8 cellular contexts compared by ENCODE assay signal in genomic region chr4:105472871-105473339, GRCh38. TPM values are rescaled to one million over a fixed set of nuclear protein-coding genes. Genes with fewer than 3 reads are reported as not detected.
DNase-seq lines count a peak whose midpoint lies in the region; ATAC-seq, FAIRE-seq and TF ChIP-seq lines count a peak whose summit lies in the region.

No MANE protein-coding gene starts in this region.

- peak overlapping the region; percentile 79 to 96 for H4K8ac ChIP-seq in IMR-90 (ENCODE audit: low read depth in 2 of 2, low read length in 2 of 2)

- peak overlapping the region; percentile 83 for H3K4me3 ChIP-seq in IMR-90 (ENCODE audit: insufficient read depth, low read depth, low read length)
- H3K4me3 ChIP-seq in K562: peak overlapping the region; percentile 79
- H3K4me3 ChIP-seq in lower leg skin (ENCODE audit: low read depth, poor library complexity, severe bottlenecking): peak overlapping the region; percentile 91

- peak overlapping the region; percentile 90 for H3K9ac ChIP-seq in IMR-90 (ENCODE audit: low read depth, low read length)
- peak overlapping the region; percentile 89 to 98 for H3K9ac ChIP-seq in K562 (ENCODE audit: insufficient read depth in 1 of 2, low read depth in 2 of 2, low read length in 2 of 2)

- H2AFZ ChIP-seq in IMR-90 (replicated peaks; ENCODE audit: low read length, poor library complexity): peak overlapping the region; percentile 98
- H2AFZ ChIP-seq in K562 (ENCODE audit: low read depth, low read length): peak overlapping the region; percentile 95

- H2BK20ac ChIP-seq in IMR-90 (ENCODE audit: low read depth, low read length): 0 out of 2 replicates have a peak overlapping the region, but pooled peaks have one; percentile 12

- no peaks in the 10 kb centered on the region for H3K9me3 Mint-ChIP-seq in type B pancreatic cell

- H3K56ac ChIP-seq in IMR-90 (ENCODE audit: extremely low read depth, insufficient read depth, low read length): peak overlapping the region; percentile 84

- peak overlapping the region; percentile 60; the same call in 1 of the 2 replicates for H2BK120ac ChIP-seq in IMR-90 (ENCODE audit: low read depth, low read length)

- H3K4me2 ChIP-seq in IMR-90 (ENCODE audit: low read depth, low read length): peak overlapping the region; percentile 95
- peak overlapping the region; percentile 92 for H3K4me2 ChIP-seq in K562 (ENCODE audit: insufficient read depth, low read length)

- H2AK9ac ChIP-seq in IMR-90 (replicated peaks; ENCODE audit: low read depth, low read length, poor library complexity): peak overlapping the region; percentile 92

- peaks cover 17 to 35% of the 10 kb centered on the region in 2 experiments for H3K79me1 ChIP-seq in IMR-90 (ENCODE audit: low read depth in 1 of 2, low read length in 2 of 2)

- H3K4me3 Mint-ChIP-seq in type B pancreatic cell: peak overlapping the region; percentile 98

- H3K36me3 ChIP-seq in IMR-90 (ENCODE audit: control insufficient read depth, insufficient read depth, low read length) (peaks cover 1% of the 10 kb centered on the region; the same call in 1 of the 2 replicates), K562 (ENCODE audit: control insufficient read depth, insufficient read depth, low read length) (peaks cover 45% of the 10 kb centered on the region; the same call in 2 of the 3 replicates)

- ATAC-seq in IMR-90 (ENCODE audit: low read depth): peak; percentile 9
- peak; percentile 32 for ATAC-seq in K562
- ATAC-seq in GM18511 (IDR thresholded peaks at IDR 0.05; ENCODE audit: unreplicated experiment): no peak

- peaks cover 8% of the 10 kb centered on the region for H4K20me1 ChIP-seq in IMR-90 (ENCODE audit: insufficient read depth, low read length)
- 0 out of 2 replicates have a peak, but pooled peaks cover 5% of the 10 kb centered on the region for H4K20me1 ChIP-seq in K562 (replicated peaks; ENCODE audit: control insufficient read depth, insufficient read depth, low read length)

- H3K18ac ChIP-seq in IMR-90 (ENCODE audit: low read depth, low read length): peak overlapping the region; percentile 71

- H4K5ac ChIP-seq in IMR-90 (ENCODE audit: low read depth, low read length): peak overlapping the region; percentile 82

- peak overlapping the region; percentile 97 for H3K27ac Mint-ChIP-seq in type B pancreatic cell

- peak overlapping the region; percentile 79 for H3K23ac ChIP-seq in IMR-90 (ENCODE audit: low read depth, low read length)

- H3K36me3 Mint-ChIP-seq in type B pancreatic cell: peaks cover 27% of the 10 kb centered on the region

- no peaks in the 10 kb centered on the region for H3K9me3 ChIP-seq in IMR-90 (ENCODE audit: control insufficient read depth, insufficient read depth, low read length)
- peaks cover 7% of the 10 kb centered on the region; the same call in 1 of the 2 replicates for H3K9me3 ChIP-seq in K562 (replicated peaks; ENCODE audit: control insufficient read depth, insufficient read depth, low read depth, low read length)

- no peak for FAIRE-seq in K562 (lab: Jason Lieb, UNC)

- dilution Hi-C loops in IMR-90 (cut with HindIII; ENCODE audit: low sequenced_read_pairs, unreplicated experiment): no loop called here

- intact Hi-C loops in IMR-90 (cut with micrococcal nuclease) (loop anchor here (1.0 to 5.0 kb wide), 4 partner anchors 191 to 542 kb away; partner anchors contain the start of genes GSTCD and INTS12), K562 (cut with micrococcal nuclease) (loop anchor here (1.0 to 10.0 kb wide), 3 partner anchors 193 to 978 kb away; partner anchors contain the start of gene CXXC4), lower leg skin (cut with DNase I; ENCODE audit: low total_unique reads) (loop anchor here (10.0 kb wide), 1 partner anchor 328 kb away; the partner anchor contains the start of gene TET2)

- H3K4ac ChIP-seq in IMR-90 (ENCODE audit: low read depth, low read length): peak overlapping the region; percentile 88

- POLR2A ChIA-PET in IMR-90 (lab: Charles Lee; ENCODE audit: unreplicated experiment): interaction anchor here (1.1 kb wide), 2 partner anchors 238 to 385 kb away, joined by 3 to 4 read pairs; no protein-coding TSS in a partner anchor
- POLR2A ChIA-PET in K562 (lab: Yijun Ruan, JAX): interaction anchor here (0.6 to 1.6 kb wide), 8 partner anchors 9 to 326 kb away, joined by 3 to 7 read pairs (median 4); partner anchors contain the start of gene TET2

- CTCF ChIA-PET in IMR-90 (lab: Yijun Ruan, JAX) (interaction anchor here (0.5 to 1.8 kb wide), 6 partner anchors 9 to 612 kb away, joined by 3 to 8 read pairs (median 4); no protein-coding TSS in a partner anchor), K562 (lab: Yijun Ruan, JAX; ENCODE audit: low intra/inter-chr PET ratio) (no interaction called here)

- TF ChIP-seq POLR2A in IMR-90 (IDR thresholded peaks at IDR 0.05; ENCODE audit: low read depth, low read length): no peak
- TF ChIP-seq POLR2A in K562 (conservative IDR thresholded peaks at IDR 0.05): no peak
- TF ChIP-seq POLR2A in lower leg skin (IDR thresholded peaks at IDR 0.05): no peak

- peaks cover 10% of the 10 kb centered on the region for H3K4me1 Mint-ChIP-seq in type B pancreatic cell (ENCODE audit: unreplicated experiment)

- no peak overlapping the region for H2BK15ac ChIP-seq in IMR-90 (ENCODE audit: low read depth, low read length)

- BruUV-seq in IMR-90 (replicated peaks; lab: Mats Ljungman, UMichigan) (no TSS peak), K562 (replicated peaks; lab: Mats Ljungman, UMichigan) (no TSS peak)

- in situ Hi-C loops in IMR-90 (cut with MboI; ENCODE audit: low sequenced_read_pairs): loop anchor here (5.0 to 10.0 kb wide), 2 partner anchors 331 to 538 kb away; no protein-coding TSS in a partner anchor
- in situ Hi-C loops in K562 (cut with MboI): loop anchor here (5.0 kb wide), 1 partner anchor 331 kb away; no protein-coding TSS in a partner anchor

- TF ChIP-seq RAD21 in IMR-90 (IDR thresholded peaks at IDR 0.05; ENCODE audit: low read length) (no peak), K562 (CRISPR knock-in tag; conservative IDR thresholded peaks at IDR 0.05 in 1 of 2, IDR thresholded peaks at IDR 0.05 in 1 of 2) (no peak)

- H3K4me1 ChIP-seq in IMR-90 (ENCODE audit: control insufficient read depth, insufficient read depth, low read length) (peaks cover 3% of the 10 kb centered on the region; the same call in 1 of the 2 replicates), K562 (replicated peaks in 1 of 2; ENCODE audit: control insufficient read depth in 2 of 2, insufficient read depth in 2 of 2, low read length in 2 of 2) (peaks cover 8 to 10% of the 10 kb centered on the region in 2 experiments; a peak in 2 of 5 replicates)

- TF ChIP-seq EP300 in K562 (IDR thresholded peaks at IDR 0.05; ENCODE audit: low read length): no peak

- TF ChIP-seq CTCF in IMR-90 (conservative IDR thresholded peaks at IDR 0.05; ENCODE audit: low read depth, low read length) (no peak), K562 (IDR thresholded peaks at IDR 0.05 in 2 of 3, conservative IDR thresholded peaks at IDR 0.05 in 1 of 3; ENCODE audit: insufficient read depth in 2 of 3, low read depth in 1 of 3, low read length in 3 of 3) (no peak), lower leg skin (IDR thresholded peaks at IDR 0.05) (no peak), type B pancreatic cell (conservative IDR thresholded peaks at IDR 0.05) (no peak)

- peak overlapping the region; percentile 80 for H3K14ac ChIP-seq in IMR-90 (replicated peaks; ENCODE audit: low read depth, low read length)

- H3K9me1 ChIP-seq in IMR-90 (ENCODE audit: insufficient read depth, low read length) (no peaks in the 10 kb centered on the region; the same call in 1 of the 2 replicates), K562 (ENCODE audit: control insufficient read depth, insufficient read depth, low read length) (no peaks in the 10 kb centered on the region)

- H3K79me2 ChIP-seq in K562 (ENCODE audit: control insufficient read depth, insufficient read depth, low read length): peaks cover 58% of the 10 kb centered on the region

- 17% methylated on average over 6 of the region's 20 CpGs; no CpG with 5 or more reads in 1 of the 2 experiments for WGBS in IMR-90 (ENCODE audit: extremely low coverage in 2 of 2, insufficient read length in 1 of 2), 2 experiments
- WGBS in K562 (ENCODE audit: insufficient coverage, low coverage, missing lambda C conversion rate): under 1% methylated on average over 20 of the region's 20 CpGs
- WGBS in lower leg skin, 2 donors: 3 to 9% methylated on average over 20 of the region's 20 CpGs

- H3K27me3 Mint-ChIP-seq in type B pancreatic cell: no peaks in the 10 kb centered on the region

- DNase-seq in activated CD8-positive, alpha-beta memory T cell treated with anti-CD3 and anti-CD28 coated beads, Interleukin-2, amount 50 U/mL, for 24 hours (ENCODE audit: extremely low read depth): peak; percentile 30
- no peak for DNase-seq in activated CD8-positive, alpha-beta memory T cell treated with anti-CD3 and anti-CD28 coated beads, Interleukin-2, amount 50 U/mL, for 4 hours
- DNase-seq in IMR-90 (no peak), K562 (ENCODE audit: extremely low read depth in 1 of 4, low spot score in 3 of 4) (peak in 1 of 4 experiments; percentile 24), lower leg skin (ENCODE audit: low spot score in 2 of 2) (no peak), type B pancreatic cell (ENCODE audit: extremely low spot score, unreplicated experiment) (no peak), GM19240 (ENCODE audit: insufficient read length, low spot score) (no peak)

- peak overlapping the region; percentile 76 for H2BK5ac ChIP-seq in IMR-90 (ENCODE audit: low read depth, low read length, poor library complexity, severe bottlenecking)

- H2AK5ac ChIP-seq in IMR-90 (ENCODE audit: low read depth, low read length): no peak overlapping the region

- peak overlapping the region; percentile 67; the same call in 1 of the 2 replicates for H4K91ac ChIP-seq in IMR-90 (ENCODE audit: insufficient read depth, low read depth, low read length)

- H3K27me3 ChIP-seq in IMR-90 (ENCODE audit: control insufficient read depth, insufficient read depth, low read length) (no peaks in the 10 kb centered on the region), K562 (ENCODE audit: control insufficient read depth in 2 of 2, insufficient read depth in 2 of 2, low read length in 2 of 2) (no peaks in the 10 kb centered on the region)

- H3K27ac ChIP-seq in IMR-90 (ENCODE audit: insufficient read depth, low read length) (peak overlapping the region; percentile 90), K562 (ENCODE audit: extremely low read depth, low read depth, low read length) (peak overlapping the region; percentile 85)

RNA-seq across cellular contexts. Expression of gene PPA2, which starts 1.0 kb away (rescaled TPM):
- total RNA-seq in IMR-90 (2012; rRNA removed) (52.5 and 66.7 TPM in 2 replicates), K562 (2014; rRNA removed) (79.8 and 124 TPM in 2 replicates), K562 (2014; rRNA removed; fragmentation: Illumina TruSeq; extraction: Trizol) (109 and 129 TPM in 2 replicates), K562 (2015; rRNA removed; fragmentation: Illumina TruSeq; extraction: Trizol) (75.4 and 79.5 TPM in 2 replicates), K562 (2021) (104 and 107 TPM in 2 replicates), lower leg skin (100 to 1,000 TPM in 2 of 4 donors, 10 to 100 TPM in 2; 84.6 to 174 (median 95.3) TPM), type B pancreatic cell (ENCODE audit: low replicate concordance) (88.9 and 97.2 TPM in 2 replicates)
- polyA plus RNA-seq in IMR-90 (2012; rRNA removed) (43.1 and 46.9 TPM in 2 replicates), K562 (2011; rRNA removed) (154 and 190 TPM in 2 replicates), K562 (2014; fragmentation: Illumina TruSeq; extraction: Trizol) (48.3 and 56.7 TPM in 2 replicates), K562 (2014; fragmentation: Nextera tagmentation; extraction: Ambion mirVana) (100 to 1,000 TPM in 1 of 2 experiments, 10 to 100 TPM in 1; 81.8 to 115 TPM), K562 (2014; rRNA removed) (110 and 119 TPM in 2 replicates)
- 37.8 and 42.1 TPM in 2 replicates for polyA plus RNA-seq in IMR-90 (2012; cell fraction: cytosol; rRNA removed)
- polyA plus RNA-seq in IMR-90 (2012; cell fraction: nucleus; rRNA removed; ENCODE audit: low replicate concordance): 16.9 and 32.0 TPM in 2 replicates
- 59.6 and 110 TPM in 2 replicates for total RNA-seq in K562 (2011; cell fraction: chromatin; rRNA removed; ENCODE audit: low replicate concordance)
- total RNA-seq in K562 (2011; cell fraction: nucleolus; rRNA removed): 47.4 and 49.3 TPM in 2 replicates
- total RNA-seq in K562 (2011; cell fraction: nucleoplasm; rRNA removed): 57.9 and 67.3 TPM in 2 replicates
- 33.9 and 41.6 TPM in 2 replicates for polyA plus RNA-seq in K562 (2011; cell fraction: cytosol; rRNA removed)
- 44.7 and 49.9 TPM in 2 replicates for polyA plus RNA-seq in K562 (2011; cell fraction: nucleus; rRNA removed)
- polyA plus RNA-seq in K562 (2012): 82.9 and 96.4 TPM in 2 replicates
- polyA minus RNA-seq in K562 (2011; rRNA and poly(A)+ RNA removed): 69.7 and 95.0 TPM in 2 replicates
- 55.6 and 60.4 TPM in 2 replicates for polyA minus RNA-seq in K562 (2011; cell fraction: cytosol; rRNA and poly(A)+ RNA removed)
- polyA minus RNA-seq in K562 (2011; cell fraction: nucleus; rRNA and poly(A)+ RNA removed): 106 and 153 TPM in 2 replicates
